In the genomic region with DNA sequence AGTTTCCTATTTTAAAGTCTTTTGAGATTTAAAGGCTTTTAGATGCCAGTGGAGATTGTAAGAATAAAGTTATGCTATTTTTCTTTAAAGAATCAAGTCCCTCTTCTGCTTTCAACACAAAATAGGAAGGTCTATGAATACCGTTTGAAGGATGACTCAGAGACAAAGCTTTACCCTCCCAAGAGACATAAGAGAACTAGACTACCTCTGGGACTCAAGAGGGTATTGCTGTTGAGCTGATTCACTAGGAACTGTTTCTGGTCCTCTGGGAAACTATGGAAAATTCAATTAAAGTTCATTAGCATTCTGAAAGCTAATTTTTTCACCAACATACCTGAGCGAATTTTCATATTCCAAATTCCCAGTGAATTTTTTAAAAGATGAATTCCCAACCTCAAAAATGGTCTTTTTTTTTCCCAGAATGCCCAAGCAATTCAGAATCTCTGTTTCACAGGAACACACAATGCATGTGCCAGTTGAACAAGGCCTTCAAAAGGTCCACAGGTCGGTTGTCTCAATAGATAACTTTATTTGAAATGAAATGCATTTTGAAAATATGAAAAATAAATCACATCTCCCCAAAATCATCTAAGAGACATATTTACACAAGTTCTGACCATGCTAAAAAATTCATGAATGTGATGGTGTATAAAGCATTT, we compare ENCODE assay signal across 12 cellular contexts. TPM values are rescaled to one million over a fixed set of nuclear protein-coding genes. Genes with fewer than 3 reads are reported as not detected.
DNase-seq lines count a peak whose midpoint lies in the region; ATAC-seq, FAIRE-seq and TF ChIP-seq lines count a peak whose summit lies in the region.
"Had no signal": no experiment of that assay in that cellular context is flagged by ENCODE, and none has a peak within 500 bp of the region (broad histone marks: within the 10 kb centered on the region; RNA-seq: fewer than 3 reads in every experiment).

No MANE protein-coding gene starts in this region.

- BruUV-seq in HepG2 (replicated peaks; lab: Mats Ljungman, UMichigan) = no TSS peak
- no TSS peak for BruUV-seq in Panc1 (replicated peaks; lab: Mats Ljungman, UMichigan)

- POLR2A ChIA-PET in HepG2 (lab: Yijun Ruan, JAX) = interaction anchor here (0.7 to 3.1 kb wide), 13 partner anchors 8 to 499 kb away, joined by 3 to 12 read pairs (median 4); no protein-coding TSS in a partner anchor
- POLR2A ChIA-PET in Panc1 (lab: Charles Lee) = interaction anchor here (0.6 to 2.3 kb wide), 12 partner anchors 35 to 1362 kb away, joined by 3 to 13 read pairs (median 3); no protein-coding TSS in a partner anchor

- no peak overlapping the region for H3K9ac ChIP-seq in HepG2 (ENCODE audit: insufficient read depth, low read depth, low read length)

- TF ChIP-seq POLR2A in HepG2 (IDR thresholded peaks at IDR 0.05; ENCODE audit: insufficient read depth in 1 of 2, low read depth in 2 of 2, low read length in 2 of 2) (no peak), right lobe of liver (IDR thresholded peaks at IDR 0.05) (no peak), thyroid gland (IDR thresholded peaks at IDR 0.05) (no peak)

- H3K27me3 ChIP-seq in HepG2 (ENCODE audit: control insufficient read depth in 1 of 2, insufficient read depth in 2 of 2, low read length in 2 of 2) (peaks cover 0 to 3% of the 10 kb centered on the region in 2 experiments; a peak in 1 of 5 replicates), right lobe of liver (no peaks in the 10 kb centered on the region), Panc1 (ENCODE audit: control insufficient read depth, insufficient read depth, low read length) (no peaks in the 10 kb centered on the region), thyroid gland (no peaks in the 10 kb centered on the region)

- TF ChIP-seq EP300 in HepG2 (IDR thresholded peaks at IDR 0.05; ENCODE audit: low read depth in 2 of 2, low read length in 2 of 2) (no peak), HepG2 (CRISPR knock-in tag; IDR thresholded peaks at IDR 0.05; ENCODE audit: borderline replicate concordance) (no peak)

- WGBS in HepG2 (ENCODE audit: low lambda C conversion rate) = 45% methylated on average over 3 of the region's 3 CpGs
- 79% methylated on average over 3 of the region's 3 CpGs for WGBS in right lobe of liver (ENCODE audit: insufficient coverage, low coverage, low lambda C conversion rate, missing lambda C conversion rate)
- WGBS in thyroid gland, 2 donors = 72 to 78% methylated on average over 3 of the region's 3 CpGs

- no peak for TF ChIP-seq RAD21 in HepG2 (CRISPR knock-in tag; IDR thresholded peaks at IDR 0.05)

- H3K4me1 ChIP-seq in HepG2 (ENCODE audit: insufficient read depth, low read length) (peaks cover 56% of the 10 kb centered on the region), right lobe of liver (peaks cover 0 to 5% (median under 1%) of the 10 kb centered on the region in 4 donors), Panc1 (ENCODE audit: control insufficient read depth, insufficient read depth, low read length) (peaks cover 66% of the 10 kb centered on the region), thyroid gland (peaks cover 29 to 38% of the 10 kb centered on the region in 2 donors)
- H3K4me1 ChIP-seq: prostate gland had no signal

- H3K4me3 ChIP-seq in HepG2 (replicated peaks in 1 of 3; ENCODE audit: insufficient read depth in 1 of 3, low read depth in 2 of 3, low read length in 3 of 3) (no peak overlapping the region), right lobe of liver (no peak overlapping the region), Panc1 (ENCODE audit: low read depth in 2 of 2, low read length in 2 of 2) (no peak overlapping the region), choroid plexus epithelial cell (ENCODE audit: low read depth, low read length) (no peak overlapping the region), thyroid gland (replicated peaks in 1 of 3) (no peak overlapping the region)
- H3K4me3 ChIP-seq: prostate gland had no signal

- 0 out of 3 replicates have a peak, but pooled peaks have one; percentile 17 for ATAC-seq in HepG2
- ATAC-seq in right lobe of liver = no peak
- ATAC-seq in Panc1 = peak; percentile 42
- ATAC-seq in HG03039 (IDR thresholded peaks at IDR 0.05; ENCODE audit: unreplicated experiment) = no peak

- TF ChIP-seq CTCF in HepG2 (CRISPR knock-in tag; IDR thresholded peaks at IDR 0.05) (no peak), right lobe of liver (IDR thresholded peaks at IDR 0.05) (no peak), Panc1 (IDR thresholded peaks at IDR 0.05) (no peak), choroid plexus epithelial cell (conservative IDR thresholded peaks at IDR 0.05; ENCODE audit: low read depth, low read length) (no peak), thyroid gland (IDR thresholded peaks at IDR 0.05) (no peak), GM13976 (IDR thresholded peaks at IDR 0.05; ENCODE audit: borderline replicate concordance, control extremely low read depth, extremely low read depth, insufficient read depth, missing control alignments) (no peak)

- in situ Hi-C loops in HepG2 (cut with HindIII; ENCODE audit: extremely low pct_ligation_motif_present, low pct_unique_long_range_greater_than_20kb) (no loop called here), Panc1 (cut with HindIII; ENCODE audit: low pct_unique_long_range_greater_than_20kb, low sequenced_read_pairs) (no loop called here), GM13976 (cut with MboI; ENCODE audit: low sequenced_read_pairs, unreplicated experiment) (loop anchor here (25.0 kb wide), 1 partner anchor 688 kb away; the partner anchor contains the start of genes CAPS2 and GLIPR1L1)

- no peak for FAIRE-seq in HepG2 (lab: Jason Lieb, UNC)

- H3K36me3 ChIP-seq in HepG2 (replicated peaks in 1 of 2; ENCODE audit: control insufficient read depth in 1 of 2, insufficient read depth in 2 of 2, low read length in 2 of 2) = no peaks in the 10 kb centered on the region; a peak in 2 of 5 replicates
- no peaks in the 10 kb centered on the region for H3K36me3 ChIP-seq in right lobe of liver
- peaks cover 23% of the 10 kb centered on the region for H3K36me3 ChIP-seq in Panc1 (ENCODE audit: control insufficient read depth, insufficient read depth, low read length)
- H3K36me3 ChIP-seq in thyroid gland = peaks cover 0 to 11% of the 10 kb centered on the region in 2 donors
- H3K36me3 ChIP-seq: prostate gland had no signal

- no peak for DNase-seq in HepG2 (ENCODE audit: low spot score)
- DNase-seq in right lobe of liver = no peak
- no peak for DNase-seq in Panc1 (ENCODE audit: low read depth, low spot score)
- peak; percentile 92 for DNase-seq in choroid plexus epithelial cell (ENCODE audit: low read depth)
- no peak for DNase-seq in thyroid gland
- no peak for DNase-seq in GM13976 (ENCODE audit: low spot score)
- DNase-seq in germinal center (ENCODE audit: low spot score) = no peak
- DNase-seq: anterior cingulate cortex; CD4-positive, alpha-beta memory T cell; NCI-H2029 had no signal

- no peaks in the 10 kb centered on the region for H3K9me3 ChIP-seq in HepG2 (ENCODE audit: low read length)
- H3K9me3 ChIP-seq in right lobe of liver = no peaks in the 10 kb centered on the region
- H3K9me3 ChIP-seq in Panc1 (ENCODE audit: control insufficient read depth, insufficient read depth, low read depth, low read length) = no peaks in the 10 kb centered on the region
- no peaks in the 10 kb centered on the region for H3K9me3 ChIP-seq in thyroid gland
- H3K9me3 ChIP-seq: prostate gland had no signal

- H3K27ac ChIP-seq in HepG2 (ENCODE audit: extremely low read length, insufficient read depth, low read length) = peak overlapping the region; percentile 12
- no peak overlapping the region for H3K27ac ChIP-seq in right lobe of liver
- H3K27ac ChIP-seq in Panc1 (ENCODE audit: low read length) = peak overlapping the region; percentile 100
- H3K27ac ChIP-seq in thyroid gland = peak overlapping the region in 2 of 3 donors; percentile 14 to 98
- H3K27ac ChIP-seq: prostate gland had no signal

- H3K79me2 ChIP-seq in HepG2 (ENCODE audit: insufficient read depth, low read length) = peaks cover 22% of the 10 kb centered on the region

- H2AFZ ChIP-seq in HepG2 (ENCODE audit: low read length) = no peak overlapping the region

- no peak overlapping the region for H3K4me2 ChIP-seq in HepG2 (ENCODE audit: low read depth, low read length)

- CTCF ChIA-PET in HepG2 (lab: Yijun Ruan, JAX; ENCODE audit: low intra/inter-chr PET ratio, low total read pairs) = no interaction called here
- CTCF ChIA-PET in Panc1 (lab: Charles Lee) = interaction anchor here (0.6 kb wide), 1 partner anchor 516 kb away, joined by 5 read pairs; no protein-coding TSS in a partner anchor

- intact Hi-C loops in HepG2 (cut with micrococcal nuclease; ENCODE audit: unreplicated experiment) (loop anchor here (1.0 to 5.0 kb wide), 3 partner anchors 35 to 313 kb away; no protein-coding TSS in a partner anchor), right lobe of liver (cut with DNase I) (no loop called here), Panc1 (cut with micrococcal nuclease; ENCODE audit: unreplicated experiment) (loop anchor here (2.0 to 10.0 kb wide), 6 partner anchors 43 to 513 kb away; partner anchors contain the start of gene KRR1), thyroid gland (cut with DNase I) (loop anchor here (10.0 kb wide), 1 partner anchor 300 kb away; no protein-coding TSS in a partner anchor)

- H4K20me1 ChIP-seq in HepG2 (ENCODE audit: insufficient read depth, low read length) = peaks cover 6% of the 10 kb centered on the region

RNA-seq across cellular contexts. Expression of gene PHLDA1, which starts 6.5 kb away (rescaled TPM):
- 41.0 and 42.6 TPM in 2 replicates for total RNA-seq in HepG2 (2016; rRNA removed; fragmentation: Illumina TruSeq; extraction: Trizol)
- total RNA-seq in HepG2 (2016; cell fraction: cytosol; rRNA removed; fragmentation: Illumina TruSeq; extraction: Trizol; ENCODE audit: low read depth) = 17.8 and 19.6 TPM in 2 replicates
- total RNA-seq in HepG2 (2016; cell fraction: insoluble cytoplasmic fraction; rRNA removed; fragmentation: Illumina TruSeq; extraction: Trizol) = 40.7 and 41.0 TPM in 2 replicates
- 46.7 and 48.5 TPM in 2 replicates for total RNA-seq in HepG2 (2016; cell fraction: membrane; rRNA removed; fragmentation: Illumina TruSeq; extraction: Trizol)
- total RNA-seq in HepG2 (2016; cell fraction: nucleus; rRNA removed; fragmentation: Illumina TruSeq; extraction: Trizol) = 48.4 and 49.5 TPM in 2 replicates
- 30.5 and 33.8 TPM in 2 replicates for polyA plus RNA-seq in HepG2 (2011; rRNA removed)
- 25.4 and 27.1 TPM in 2 replicates for polyA plus RNA-seq in HepG2 (2011; cell fraction: cytosol; rRNA removed)
- 24.3 and 25.8 TPM in 2 replicates for polyA plus RNA-seq in HepG2 (2011; cell fraction: nucleus; rRNA removed)
- 19.1 and 25.3 TPM in 2 replicates for polyA plus RNA-seq in HepG2 (2012)
- polyA plus RNA-seq in HepG2 (2016; cell fraction: cytosol; fragmentation: Illumina TruSeq; extraction: Trizol; ENCODE audit: low read depth) = 10.9 and 15.0 TPM in 2 replicates
- 61.4 and 62.2 TPM in 2 replicates for polyA plus RNA-seq in HepG2 (2016; cell fraction: insoluble cytoplasmic fraction; fragmentation: Illumina TruSeq; extraction: Trizol; ENCODE audit: low read depth)
- polyA plus RNA-seq in HepG2 (2016; cell fraction: membrane; fragmentation: Illumina TruSeq; extraction: Trizol; ENCODE audit: low read depth) = 29.1 and 33.4 TPM in 2 replicates
- 87.7 and 87.9 TPM in 2 replicates for polyA plus RNA-seq in HepG2 (2016; cell fraction: nucleus; fragmentation: Illumina TruSeq; extraction: Trizol; ENCODE audit: insufficient read depth, low read depth)
- polyA minus RNA-seq in HepG2 (2011; rRNA and poly(A)+ RNA removed; ENCODE audit: low replicate concordance) = 3.0 and 40.9 TPM in 2 replicates
- 43.4 and 48.0 TPM in 2 replicates for polyA minus RNA-seq in HepG2 (2011; cell fraction: cytosol; rRNA and poly(A)+ RNA removed)
- polyA minus RNA-seq in HepG2 (2011; cell fraction: nucleus; rRNA and poly(A)+ RNA removed) = 53.5 and 53.8 TPM in 2 replicates
- 10 to 100 TPM in 4 of 6 experiments, 1 to 10 TPM in 2; 1.7 to 22.4 (median 14.3) TPM for total RNA-seq in right lobe of liver
- total RNA-seq in Panc1 (2021; ENCODE audit: unreplicated experiment) = 159 TPM
- 124 TPM for polyA plus RNA-seq in Panc1 (2012; ENCODE audit: insufficient read length)
- 10 to 100 TPM; 45.2 to 73.1 (median 57.5) TPM for total RNA-seq in thyroid gland

RNA-seq across cellular contexts. Expression of gene NAP1L1, which starts 59.4 kb away (rescaled TPM):
- 309 and 454 TPM in 2 replicates for total RNA-seq in HepG2 (2016; rRNA removed; fragmentation: Illumina TruSeq; extraction: Trizol)
- total RNA-seq in HepG2 (2016; cell fraction: cytosol; rRNA removed; fragmentation: Illumina TruSeq; extraction: Trizol; ENCODE audit: low read depth) = 121 and 153 TPM in 2 replicates
- total RNA-seq in HepG2 (2016; cell fraction: insoluble cytoplasmic fraction; rRNA removed; fragmentation: Illumina TruSeq; extraction: Trizol) = 331 and 431 TPM in 2 replicates
- total RNA-seq in HepG2 (2016; cell fraction: membrane; rRNA removed; fragmentation: Illumina TruSeq; extraction: Trizol) = 376 and 465 TPM in 2 replicates
- 177 and 205 TPM in 2 replicates for total RNA-seq in HepG2 (2016; cell fraction: nucleus; rRNA removed; fragmentation: Illumina TruSeq; extraction: Trizol)
- 154 and 207 TPM in 2 replicates for polyA plus RNA-seq in HepG2 (2011; rRNA removed)
- 106 and 129 TPM in 2 replicates for polyA plus RNA-seq in HepG2 (2011; cell fraction: cytosol; rRNA removed)
- 58.1 and 82.0 TPM in 2 replicates for polyA plus RNA-seq in HepG2 (2011; cell fraction: nucleus; rRNA removed)
- 483 and 505 TPM in 2 replicates for polyA plus RNA-seq in HepG2 (2012)
- 301 and 332 TPM in 2 replicates for polyA plus RNA-seq in HepG2 (2016; cell fraction: cytosol; fragmentation: Illumina TruSeq; extraction: Trizol; ENCODE audit: low read depth)
- 675 and 683 TPM in 2 replicates for polyA plus RNA-seq in HepG2 (2016; cell fraction: insoluble cytoplasmic fraction; fragmentation: Illumina TruSeq; extraction: Trizol; ENCODE audit: low read depth)
- 622 and 757 TPM in 2 replicates for polyA plus RNA-seq in HepG2 (2016; cell fraction: membrane; fragmentation: Illumina TruSeq; extraction: Trizol; ENCODE audit: low read depth)
- 341 and 359 TPM in 2 replicates for polyA plus RNA-seq in HepG2 (2016; cell fraction: nucleus; fragmentation: Illumina TruSeq; extraction: Trizol; ENCODE audit: insufficient read depth, low read depth)
- polyA minus RNA-seq in HepG2 (2011; rRNA and poly(A)+ RNA removed; ENCODE audit: low replicate concordance) = 35.4 and 66.0 TPM in 2 replicates
- 145 and 146 TPM in 2 replicates for polyA minus RNA-seq in HepG2 (2011; cell fraction: cytosol; rRNA and poly(A)+ RNA removed)
- 185 and 189 TPM in 2 replicates for polyA minus RNA-seq in HepG2 (2011; cell fraction: nucleus; rRNA and poly(A)+ RNA removed)
- 10 to 100 TPM; 61.9 to 99.1 (median 81.5) TPM for total RNA-seq in right lobe of liver
- 620 TPM for total RNA-seq in Panc1 (2021; ENCODE audit: unreplicated experiment)
- polyA plus RNA-seq in Panc1 (2012; ENCODE audit: insufficient read length) = 300 TPM
- total RNA-seq in thyroid gland = 100 to 1,000 TPM; 193 to 341 (median 213) TPM

Comparison
In these comparisons a context has a peak if more than half of its experiments do, and no peak if none do; other contexts are left out.
1. ATAC-seq: peak in HepG2 (single experiment) and Panc1 (single experiment); none in right lobe of liver (0 of 4) and HG03039 (single experiment).
2. H3K27ac ChIP-seq: peak in HepG2 (single experiment), Panc1 (single experiment) and thyroid gland (2 of 3); none in right lobe of liver (0 of 3).
3. intact Hi-C loops: an anchor here in HepG2 (1.0 to 5.0 kb wide), Panc1 (2.0 to 10.0 kb wide) and thyroid gland (10.0 kb wide); none called in right lobe of liver.